In genomic region chr2:205975082-205975949, GRCh38 we compare ENCODE assay signal across 1 cellular context.
TF ChIP-seq lines count a peak whose summit lies in the region.

No MANE protein-coding gene starts in this region.

TF ChIP-seq in HepG2, 621 proteins besides CTCF, POLR2A, EP300 and RAD21 (continued from another document and continues in another):
- TF ChIP-seq KIAA2018 (CRISPR knock-in tag; IDR thresholded peaks at IDR 0.05; ENCODE audit: borderline replicate concordance) (no peak), TCF7 (IDR thresholded peaks at IDR 0.05; ENCODE audit: low read depth) (peak; percentile 77), PTBP1 (IDR thresholded peaks at IDR 0.05; ENCODE audit: low read depth, low read length, poor library complexity, severe bottlenecking) (no peak), ZFP62 (CRISPR knock-in tag; IDR thresholded peaks at IDR 0.05) (no peak), NR3C1 (CRISPR knock-in tag; IDR thresholded peaks at IDR 0.05) (no peak), ZNF672 (CRISPR knock-in tag; IDR thresholded peaks at IDR 0.05) (no peak), ZBTB20 (CRISPR knock-in tag; IDR thresholded peaks at IDR 0.05; ENCODE audit: borderline replicate concordance, low read depth) (peak; percentile 97; the same call in 1 of the 2 replicates), ZKSCAN5 (CRISPR knock-in tag; IDR thresholded peaks at IDR 0.05) (no peak; the same call in 1 of the 2 replicates), ZNF558 (CRISPR knock-in tag; IDR thresholded peaks at IDR 0.05; ENCODE audit: borderline replicate concordance) (no peak), ZC3H4 (CRISPR knock-in tag; IDR thresholded peaks at IDR 0.05; ENCODE audit: borderline replicate concordance) (no peak), TP53 (CRISPR knock-in tag; conservative IDR thresholded peaks at IDR 0.05) (0 out of 2 replicates have a peak, but pooled peaks have one; percentile 38), RORA (CRISPR knock-in tag; IDR thresholded peaks at IDR 0.05) (peak; percentile 91; the same call in 1 of the 2 replicates), FOXK1 (CRISPR knock-in tag; IDR thresholded peaks at IDR 0.05; ENCODE audit: borderline replicate concordance, low read depth) (peak; percentile 98), IKZF4 (CRISPR knock-in tag; IDR thresholded peaks at IDR 0.05; ENCODE audit: borderline replicate concordance, low read depth, not compliant biosample characterization) (peak; percentile 88), GATA4 (IDR thresholded peaks at IDR 0.05; ENCODE audit: borderline replicate concordance, low read depth) (peak; percentile 87), ASH2L (IDR thresholded peaks at IDR 0.05; ENCODE audit: insufficient read length, low read depth, low read length) (peak; percentile 99), HOXD1 (CRISPR knock-in tag; IDR thresholded peaks at IDR 0.05) (peak; percentile 87; the same call in 1 of the 2 replicates), RELA (CRISPR knock-in tag; IDR thresholded peaks at IDR 0.05) (no peak; the same call in 1 of the 2 replicates), ZNF552 (CRISPR knock-in tag; IDR thresholded peaks at IDR 0.05; ENCODE audit: borderline replicate concordance) (no peak), ZNF639 (CRISPR knock-in tag; conservative IDR thresholded peaks at IDR 0.05) (peak; percentile 63; the same call in 1 of the 2 replicates), SALL1 (CRISPR knock-in tag; IDR thresholded peaks at IDR 0.05) (peak; percentile 98), NFYC (CRISPR knock-in tag; IDR thresholded peaks at IDR 0.05) (peak; percentile 48), HNF1A (IDR thresholded peaks at IDR 0.05; ENCODE audit: low read depth) (peak; percentile 100), HNF1A (CRISPR knock-in tag; IDR thresholded peaks at IDR 0.05; ENCODE audit: borderline replicate concordance) (peak; percentile 100)
- TF ChIP-seq, protein P1, sequence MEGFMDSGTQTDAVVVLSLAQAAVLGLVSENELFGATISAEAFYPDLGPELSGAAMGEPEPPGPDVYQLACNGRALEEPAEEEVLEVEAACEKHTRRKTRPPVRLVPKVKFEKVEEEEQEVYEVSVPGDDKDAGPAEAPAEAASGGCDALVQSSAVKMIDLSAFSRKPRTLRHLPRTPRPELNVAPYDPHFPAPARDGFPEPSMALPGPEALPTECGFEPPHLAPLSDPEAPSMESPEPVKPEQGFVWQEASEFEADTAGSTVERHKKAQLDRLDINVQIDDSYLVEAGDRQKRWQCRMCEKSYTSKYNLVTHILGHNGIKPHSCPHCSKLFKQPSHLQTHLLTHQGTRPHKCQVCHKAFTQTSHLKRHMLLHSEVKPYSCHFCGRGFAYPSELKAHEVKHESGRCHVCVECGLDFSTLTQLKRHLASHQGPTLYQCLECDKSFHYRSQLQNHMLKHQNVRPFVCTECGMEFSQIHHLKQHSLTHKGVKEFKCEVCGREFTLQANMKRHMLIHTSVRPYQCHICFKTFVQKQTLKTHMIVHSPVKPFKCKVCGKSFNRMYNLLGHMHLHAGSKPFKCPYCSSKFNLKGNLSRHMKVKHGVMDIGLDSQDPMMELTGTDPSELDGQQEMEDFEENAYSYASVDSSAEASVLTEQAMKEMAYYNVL (CRISPR knock-in tag; IDR thresholded peaks at IDR 0.05; ENCODE audit: borderline replicate concordance) = peak; percentile 99
- TF ChIP-seq, protein P2, sequence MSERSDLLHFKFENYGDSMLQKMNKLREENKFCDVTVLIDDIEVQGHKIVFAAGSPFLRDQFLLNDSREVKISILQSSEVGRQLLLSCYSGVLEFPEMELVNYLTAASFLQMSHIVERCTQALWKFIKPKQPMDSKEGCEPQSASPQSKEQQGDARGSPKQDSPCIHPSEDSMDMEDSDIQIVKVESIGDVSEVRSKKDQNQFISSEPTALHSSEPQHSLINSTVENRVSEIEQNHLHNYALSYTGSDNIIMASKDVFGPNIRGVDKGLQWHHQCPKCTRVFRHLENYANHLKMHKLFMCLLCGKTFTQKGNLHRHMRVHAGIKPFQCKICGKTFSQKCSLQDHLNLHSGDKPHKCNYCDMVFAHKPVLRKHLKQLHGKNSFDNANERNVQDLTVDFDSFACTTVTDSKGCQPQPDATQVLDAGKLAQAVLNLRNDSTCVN (CRISPR knock-in tag; IDR thresholded peaks at IDR 0.05; ENCODE audit: borderline replicate concordance) = peak; percentile 99
- TF ChIP-seq, protein P3, sequence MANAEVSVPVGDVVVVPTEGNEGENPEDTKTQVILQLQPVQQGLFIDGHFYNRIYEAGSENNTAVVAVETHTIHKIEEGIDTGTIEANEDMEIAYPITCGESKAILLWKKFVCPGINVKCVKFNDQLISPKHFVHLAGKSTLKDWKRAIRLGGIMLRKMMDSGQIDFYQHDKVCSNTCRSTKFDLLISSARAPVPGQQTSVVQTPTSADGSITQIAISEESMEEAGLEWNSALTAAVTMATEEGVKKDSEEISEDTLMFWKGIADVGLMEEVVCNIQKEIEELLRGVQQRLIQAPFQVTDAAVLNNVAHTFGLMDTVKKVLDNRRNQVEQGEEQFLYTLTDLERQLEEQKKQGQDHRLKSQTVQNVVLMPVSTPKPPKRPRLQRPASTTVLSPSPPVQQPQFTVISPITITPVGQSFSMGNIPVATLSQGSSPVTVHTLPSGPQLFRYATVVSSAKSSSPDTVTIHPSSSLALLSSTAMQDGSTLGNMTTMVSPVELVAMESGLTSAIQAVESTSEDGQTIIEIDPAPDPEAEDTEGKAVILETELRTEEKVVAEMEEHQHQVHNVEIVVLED (CRISPR knock-in tag; IDR thresholded peaks at IDR 0.05; ENCODE audit: borderline replicate concordance) = peak; percentile 77; the same call in 1 of the 2 replicates
